In the genomic region with DNA sequence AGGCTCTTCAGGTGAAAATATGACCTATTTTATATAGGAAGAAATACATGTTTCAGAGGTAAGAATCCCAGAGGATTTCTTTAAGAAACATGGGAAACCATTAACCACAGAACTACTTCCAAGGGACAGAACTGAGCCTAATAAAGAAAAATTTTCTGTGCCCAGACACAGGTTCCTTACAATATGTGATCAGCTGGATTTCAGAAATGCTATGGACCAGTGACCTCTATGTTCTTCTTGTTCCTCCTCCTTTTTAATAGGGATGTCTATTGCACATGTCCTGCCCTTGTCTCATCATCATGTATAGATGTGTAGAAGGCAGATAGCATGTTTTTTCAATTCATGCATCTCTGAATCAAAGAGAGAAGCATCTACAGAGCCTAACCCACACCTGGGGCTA, we compare ENCODE assay signal across 28 cellular contexts.
"Had no signal": no experiment of that assay in that cellular context is flagged by ENCODE, and none has a peak within 500 bp of the region (broad histone marks: within the 10 kb centered on the region; RNA-seq: fewer than 3 reads in every experiment).

No MANE protein-coding gene starts in this region.

- H3K9me3 ChIP-seq: colonic mucosa, gastrocnemius medialis had no signal

- H3K27ac ChIP-seq: colonic mucosa, coronary artery, dorsolateral prefrontal cortex, epithelial cell of prostate, esophagus muscularis mucosa, esophagus squamous epithelium, foreskin keratinocyte, gastrocnemius medialis, gastroesophageal sphincter, heart right ventricle, hepatocyte had no signal

- H2AFZ ChIP-seq: hepatocyte had no signal

- H3K27me3 Mint-ChIP-seq: dendritic cell treated with granulocyte-macrophage colony-stimulating factor and Interleukin-4, amounts not matched to agents 40 ng/mL and 50 ng/mL, for 4 days; effector memory CD8-positive, alpha-beta T cell had no signal

- H3K79me2 ChIP-seq: hepatocyte had no signal

- DNase-seq: colonic mucosa; cortex of kidney; dermis blood vessel endothelial cell; dorsolateral prefrontal cortex; effector CD4-positive, alpha-beta T cell; effector CD8-positive, alpha-beta T cell; effector memory CD4-positive, alpha-beta T cell; effector memory CD8-positive, alpha-beta T cell; endodermal cell; erythroblast; esophagus squamous epithelium; foreskin fibroblast; foreskin keratinocyte; gastrocnemius medialis; glutamatergic neuron; head of caudate nucleus; heart left ventricle; heart right ventricle had no signal

- FAIRE-seq: endometrium, endothelial cell of umbilical vein, frontal cortex had no signal

- H3K4me3 Mint-ChIP-seq: dendritic cell treated with granulocyte-macrophage colony-stimulating factor and Interleukin-4, amounts not matched to agents 40 ng/mL and 50 ng/mL, for 4 days; effector memory CD8-positive, alpha-beta T cell; endodermal cell had no signal

- H3K4me3 ChIP-seq: colonic mucosa, coronary artery, dorsolateral prefrontal cortex, esophagus muscularis mucosa, esophagus squamous epithelium, gastrocnemius medialis, gastroesophageal sphincter, heart left ventricle, heart right ventricle, hepatocyte had no signal

- H3K4me1 Mint-ChIP-seq: endodermal cell had no signal

- H3K36me3 ChIP-seq: colonic mucosa, esophagus muscularis mucosa, esophagus squamous epithelium, gastrocnemius medialis, gastroesophageal sphincter, heart left ventricle, heart right ventricle had no signal

- H3K27me3 ChIP-seq: colonic mucosa, dorsolateral prefrontal cortex, esophagus muscularis mucosa, foreskin keratinocyte, gastrocnemius medialis, gastroesophageal sphincter, heart left ventricle, heart right ventricle, hepatocyte had no signal

- H3K4me2 ChIP-seq: hepatocyte had no signal

- H3K27ac Mint-ChIP-seq: dendritic cell treated with granulocyte-macrophage colony-stimulating factor and Interleukin-4, amounts not matched to agents 40 ng/mL and 50 ng/mL, for 4 days; effector memory CD8-positive, alpha-beta T cell; endodermal cell had no signal

- H3K4me1 ChIP-seq: colonic mucosa, gastrocnemius medialis, gastroesophageal sphincter, heart right ventricle had no signal

- ATAC-seq: effector memory CD8-positive, alpha-beta T cell; esophagus mucosa; foreskin keratinocyte; gastrocnemius medialis; gastroesophageal sphincter; heart left ventricle; heart right ventricle had no signal
